In genomic region chr7:157404845-157405481, GRCh38 we compare ENCODE assay signal across 9 cellular contexts.
DNase-seq lines count a peak whose midpoint lies in the region; ATAC-seq lines count a peak whose summit lies in the region.
"Had no signal": no experiment of that assay in that cellular context is flagged by ENCODE, and none has a peak within 500 bp of the region (broad histone marks: within the 10 kb centered on the region; RNA-seq: fewer than 3 reads in every experiment).

No MANE protein-coding gene starts in this region.

- peaks cover 16% of the 10 kb centered on the region for H3K36me3 Mint-ChIP-seq in activated CD4-positive, alpha-beta T cell treated with anti-CD3 and anti-CD28 coated beads, Interleukin-2, amount 10 ng/mL, durations not matched to agents 24 days and 14 days (ENCODE audit: low read depth)

- no peaks in the 10 kb centered on the region for H3K9me3 Mint-ChIP-seq in activated CD4-positive, alpha-beta T cell treated with anti-CD3 and anti-CD28 coated beads, Interleukin-2, amount 10 ng/mL, durations not matched to agents 24 days and 14 days
- no peaks in the 10 kb centered on the region for H3K9me3 Mint-ChIP-seq in stimulated activated naive CD8-positive, alpha-beta T cell treated with anti-CD3 and anti-CD28 coated beads, Interleukin-15, amount 100 ng/mL, for 72 hours
- H3K9me3 Mint-ChIP-seq: IgD-negative memory B cell had no signal

- no peak overlapping the region for H3K4me3 Mint-ChIP-seq in activated CD4-positive, alpha-beta T cell treated with anti-CD3 and anti-CD28 coated beads, Interleukin-2, amount 10 ng/mL, durations not matched to agents 24 days and 14 days
- H3K4me3 Mint-ChIP-seq in stimulated activated naive CD8-positive, alpha-beta T cell treated with anti-CD3 and anti-CD28 coated beads, Interleukin-15, amount 100 ng/mL, for 72 hours, result no peak overlapping the region
- H3K4me3 Mint-ChIP-seq: IgD-negative memory B cell had no signal

- H3K27ac Mint-ChIP-seq in activated CD4-positive, alpha-beta T cell treated with anti-CD3 and anti-CD28 coated beads, Interleukin-2, amount 10 ng/mL, durations not matched to agents 24 days and 14 days, result peak overlapping the region; percentile 73
- peak overlapping the region in 1 of 2 donors; percentile 34 for H3K27ac Mint-ChIP-seq in stimulated activated naive CD8-positive, alpha-beta T cell treated with anti-CD3 and anti-CD28 coated beads, Interleukin-15, amount 100 ng/mL, for 72 hours
- H3K27ac Mint-ChIP-seq: IgD-negative memory B cell had no signal

- peaks cover 16% of the 10 kb centered on the region for H3K4me1 Mint-ChIP-seq in activated CD4-positive, alpha-beta T cell treated with anti-CD3 and anti-CD28 coated beads, Interleukin-2, amount 10 ng/mL, durations not matched to agents 24 days and 14 days
- peaks cover 36% of the 10 kb centered on the region for H3K4me1 Mint-ChIP-seq in stimulated activated naive CD8-positive, alpha-beta T cell treated with anti-CD3 and anti-CD28 coated beads, Interleukin-15, amount 100 ng/mL, for 72 hours

- no peaks in the 10 kb centered on the region for H3K27me3 Mint-ChIP-seq in activated CD4-positive, alpha-beta T cell treated with anti-CD3 and anti-CD28 coated beads, Interleukin-2, amount 10 ng/mL, durations not matched to agents 24 days and 14 days
- H3K27me3 Mint-ChIP-seq in stimulated activated naive CD8-positive, alpha-beta T cell treated with anti-CD3 and anti-CD28 coated beads, Interleukin-15, amount 100 ng/mL, for 72 hours, result no peaks in the 10 kb centered on the region
- H3K27me3 Mint-ChIP-seq: IgD-negative memory B cell had no signal

- peak; percentile 65 for DNase-seq in activated CD4-positive, alpha-beta T cell treated with anti-CD3 and anti-CD28 coated beads, Interleukin-2, amount 10 ng/mL, durations not matched to agents 24 days and 14 days
- DNase-seq in activated CD4-positive, alpha-beta T cell treated with anti-CD3 and anti-CD28 coated beads for 1 hour, result no peak
- DNase-seq in activated T-cell treated with anti-CD3 and anti-CD28 coated beads, Interleukin-2, amount 50 U/mL, for 48 hours, result peak; percentile 72 to 76
- DNase-seq in left ventricle myocardium superior, result no peak
- no peak for DNase-seq in stimulated activated naive CD8-positive, alpha-beta T cell treated with anti-CD3 and anti-CD28 coated beads, Interleukin-15, amount 100 ng/mL, for 72 hours
- DNase-seq in D341Med (ENCODE audit: low spot score), result no peak

- ATAC-seq in left ventricle myocardium superior (peak; percentile 32), HG02973 (IDR thresholded peaks at IDR 0.05; ENCODE audit: unreplicated experiment) (no peak), GM18873 (IDR thresholded peaks at IDR 0.05; ENCODE audit: low FRiP score, unreplicated experiment) (no peak)
- peak; percentile 21 for ATAC-seq in stimulated activated naive CD8-positive, alpha-beta T cell treated with anti-CD3 and anti-CD28 coated beads, Interleukin-15, amount 100 ng/mL, for 72 hours

- intact Hi-C loops in activated CD4-positive, alpha-beta T cell treated with anti-CD3 and anti-CD28 coated beads, Interleukin-2, amount 10 ng/mL, durations not matched to agents 24 days and 14 days (cut with micrococcal nuclease), result no loop called here
- intact Hi-C loops in left ventricle myocardium superior (cut with micrococcal nuclease), result no loop called here

Comparison
In these comparisons a context has a peak if more than half of its experiments do, and no peak if none do; other contexts are left out.
1. DNase-seq: peak in activated CD4-positive, alpha-beta T cell treated with anti-CD3 and anti-CD28 coated beads, Interleukin-2, amount 10 ng/mL, durations not matched to agents 24 days and 14 days (single experiment) and activated T-cell treated with anti-CD3 and anti-CD28 coated beads, Interleukin-2, amount 50 U/mL, for 48 hours (2 of 2); none in activated CD4-positive, alpha-beta T cell treated with anti-CD3 and anti-CD28 coated beads for 1 hour (single experiment), left ventricle myocardium superior (single experiment), stimulated activated naive CD8-positive, alpha-beta T cell treated with anti-CD3 and anti-CD28 coated beads, Interleukin-15, amount 100 ng/mL, for 72 hours (0 of 2) and D341Med (single experiment).
2. ATAC-seq: peak in left ventricle myocardium superior (single experiment) and stimulated activated naive CD8-positive, alpha-beta T cell treated with anti-CD3 and anti-CD28 coated beads, Interleukin-15, amount 100 ng/mL, for 72 hours (single experiment); none in HG02973 (single experiment) and GM18873 (single experiment).